20 cellular contexts compared by ENCODE assay signal in the genomic region with DNA sequence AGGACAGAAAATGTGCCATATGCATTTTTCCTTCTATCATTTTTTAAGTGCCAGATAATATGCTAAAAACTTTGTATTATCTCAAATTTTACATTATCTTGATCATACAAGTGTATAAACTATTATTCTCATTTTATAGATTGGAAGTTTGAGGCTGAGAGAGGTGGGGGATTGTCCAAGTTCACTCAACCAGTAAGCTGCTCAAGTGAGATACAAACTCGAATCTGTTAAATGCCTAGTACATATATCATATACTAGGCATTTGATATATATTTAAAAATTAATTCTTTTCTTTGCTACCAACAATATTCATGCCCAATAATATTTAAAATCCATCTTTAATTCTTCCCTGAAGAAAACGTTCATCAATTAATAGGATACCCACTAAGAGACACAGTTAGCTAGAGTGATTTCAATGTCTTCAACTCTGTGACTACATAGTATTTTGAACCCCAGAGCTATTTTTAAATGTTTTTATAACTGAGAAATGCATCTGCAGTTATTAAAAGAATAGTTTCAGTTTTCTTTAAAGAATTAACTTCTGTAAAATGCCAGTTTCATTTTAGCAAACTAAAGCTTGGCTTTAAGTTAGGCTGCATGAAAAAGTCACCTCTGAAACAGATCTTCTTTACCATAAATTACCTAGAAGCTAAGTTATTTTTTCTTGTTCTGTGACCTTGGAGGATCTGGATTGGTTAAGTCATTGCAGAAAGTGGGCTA. TPM values are rescaled to one million over a fixed set of nuclear protein-coding genes. Genes with fewer than 3 reads are reported as not detected.
DNase-seq lines count a peak whose midpoint lies in the region; ATAC-seq and TF ChIP-seq lines count a peak whose summit lies in the region.
"Had no signal": no experiment of that assay in that cellular context is flagged by ENCODE, and none has a peak within 500 bp of the region (broad histone marks: within the 10 kb centered on the region; RNA-seq: fewer than 3 reads in every experiment).

No MANE protein-coding gene starts in this region.

- ATAC-seq in GM18858 (IDR thresholded peaks at IDR 0.05; ENCODE audit: unreplicated experiment): peak; percentile 43
- peak; percentile 50 for ATAC-seq in GM21529 (IDR thresholded peaks at IDR 0.05; ENCODE audit: unreplicated experiment)
- no peak for ATAC-seq in stimulated activated memory B cell treated with anti-CD40 and anti-IgM and Interleukin-4, amounts not matched to agents 10 μg/mL and 1 μg/mL and 100 μg/mL, for 72 hours
- ATAC-seq: foreskin keratinocyte; right lobe of liver; stimulated activated naive CD8-positive, alpha-beta T cell treated with anti-CD3 and anti-CD28 coated beads, Interleukin-15, Interleukin-2, amounts not matched to agents 100 U/mL and 50 U/mL, for 24 hours had no signal

- H3K4me3 ChIP-seq in dorsolateral prefrontal cortex: no peak overlapping the region
- H3K4me3 ChIP-seq: right lobe of liver, tibial nerve had no signal

- DNase-seq in NCI-H748 (lab: John Stamatoyannopoulos, UW; ENCODE audit: unreplicated experiment) (no peak), dorsolateral prefrontal cortex (no peak)
- DNase-seq in stimulated activated CD4-positive, alpha-beta T cell treated with anti-CD3 and anti-CD28 coated beads, Interleukin-2, amount 100 ng/mL, for 48 hours: no peak
- DNase-seq: activated gamma-delta T cell treated with Interleukin-2 at 50 U/mL for 16 hours; activated T-cell treated with anti-CD3 and anti-CD28 coated beads for 4 hours; amygdala; caudate nucleus; foreskin keratinocyte; kidney; NCI-H1105 treated with DMSO at 0.1 percent for 48 hours; NCI-H69; right lobe of liver; SHP77; stimulated activated naive CD8-positive, alpha-beta T cell treated with anti-CD3 and anti-CD28 coated beads, Interleukin-15, Interleukin-2, amounts not matched to agents 100 U/mL and 50 U/mL, for 24 hours had no signal

- H3K36me3 Mint-ChIP-seq in IgD-negative memory B cell: peaks cover 18% of the 10 kb centered on the region
- H3K36me3 Mint-ChIP-seq in stimulated activated memory B cell treated with anti-CD40 and anti-IgM and Interleukin-4, amounts not matched to agents 10 μg/mL and 1 μg/mL and 100 μg/mL, for 72 hours: peaks cover 28% of the 10 kb centered on the region

- intact Hi-C loops in dorsolateral prefrontal cortex (cut with DNase I): no loop called here

- peak overlapping the region; percentile 56 to 95 (median 83) for H3K4me3 Mint-ChIP-seq in IgD-negative memory B cell
- peak overlapping the region; percentile 60 for H3K4me3 Mint-ChIP-seq in stimulated activated memory B cell treated with anti-CD40 and anti-IgM and Interleukin-4, amounts not matched to agents 10 μg/mL and 1 μg/mL and 100 μg/mL, for 72 hours

- H3K27me3 ChIP-seq in dorsolateral prefrontal cortex: no peaks in the 10 kb centered on the region
- H3K27me3 ChIP-seq: foreskin keratinocyte, right lobe of liver, tibial nerve had no signal

- peaks cover 38 to 50% (median 44%) of the 10 kb centered on the region in 3 donors for H3K4me1 Mint-ChIP-seq in IgD-negative memory B cell
- peaks cover 41% of the 10 kb centered on the region for H3K4me1 Mint-ChIP-seq in stimulated activated memory B cell treated with anti-CD40 and anti-IgM and Interleukin-4, amounts not matched to agents 10 μg/mL and 1 μg/mL and 100 μg/mL, for 72 hours

- no peak for TF ChIP-seq CTCF in dorsolateral prefrontal cortex (IDR thresholded peaks at IDR 0.05 in 54 of 56, conservative IDR thresholded peaks at IDR 0.05 in 2 of 56; ENCODE audit: low read depth in 1 of 56, partially characterized antibody in 56 of 56)

- no peaks in the 10 kb centered on the region for H3K9me3 Mint-ChIP-seq in IgD-negative memory B cell
- peaks cover 3% of the 10 kb centered on the region for H3K9me3 Mint-ChIP-seq in stimulated activated memory B cell treated with anti-CD40 and anti-IgM and Interleukin-4, amounts not matched to agents 10 μg/mL and 1 μg/mL and 100 μg/mL, for 72 hours

- peak overlapping the region; percentile 69 to 78 (median 77) for H3K27ac Mint-ChIP-seq in IgD-negative memory B cell
- peak overlapping the region; percentile 91 for H3K27ac Mint-ChIP-seq in stimulated activated memory B cell treated with anti-CD40 and anti-IgM and Interleukin-4, amounts not matched to agents 10 μg/mL and 1 μg/mL and 100 μg/mL, for 72 hours

- no peaks in the 10 kb centered on the region for H3K27me3 Mint-ChIP-seq in IgD-negative memory B cell
- H3K27me3 Mint-ChIP-seq in stimulated activated memory B cell treated with anti-CD40 and anti-IgM and Interleukin-4, amounts not matched to agents 10 μg/mL and 1 μg/mL and 100 μg/mL, for 72 hours: no peaks in the 10 kb centered on the region

- no peak overlapping the region for H3K27ac ChIP-seq in dorsolateral prefrontal cortex
- H3K27ac ChIP-seq: epithelial cell of prostate, foreskin keratinocyte, right lobe of liver, tibial nerve had no signal

RNA-seq across cellular contexts. Expression of a gene that starts 40.4 kb away (rescaled TPM):
- 28.6 TPM for polyA plus RNA-seq in IgD-negative memory B cell
- 10 to 100 TPM; 13.0 to 33.0 (median 21.6) TPM for total RNA-seq in dorsolateral prefrontal cortex

RNA-seq across cellular contexts. Expression of a gene that starts 40.6 kb away (rescaled TPM):
- polyA plus RNA-seq in IgD-negative memory B cell: 296 TPM
- total RNA-seq in dorsolateral prefrontal cortex: 10 to 100 TPM in 116 of 120 experiments, 1 to 10 TPM in 4; 8.6 to 27.8 (median 18.3) TPM

RNA-seq across cellular contexts. Expression of a gene that starts 44.9 kb away (rescaled TPM):
- 10.0 TPM for polyA plus RNA-seq in IgD-negative memory B cell
- 100 to 1,000 TPM in 1 of 120 experiments, 10 to 100 TPM in 119; 54.8 to 101 (median 75.7) TPM for total RNA-seq in dorsolateral prefrontal cortex
